In the genomic region with DNA sequence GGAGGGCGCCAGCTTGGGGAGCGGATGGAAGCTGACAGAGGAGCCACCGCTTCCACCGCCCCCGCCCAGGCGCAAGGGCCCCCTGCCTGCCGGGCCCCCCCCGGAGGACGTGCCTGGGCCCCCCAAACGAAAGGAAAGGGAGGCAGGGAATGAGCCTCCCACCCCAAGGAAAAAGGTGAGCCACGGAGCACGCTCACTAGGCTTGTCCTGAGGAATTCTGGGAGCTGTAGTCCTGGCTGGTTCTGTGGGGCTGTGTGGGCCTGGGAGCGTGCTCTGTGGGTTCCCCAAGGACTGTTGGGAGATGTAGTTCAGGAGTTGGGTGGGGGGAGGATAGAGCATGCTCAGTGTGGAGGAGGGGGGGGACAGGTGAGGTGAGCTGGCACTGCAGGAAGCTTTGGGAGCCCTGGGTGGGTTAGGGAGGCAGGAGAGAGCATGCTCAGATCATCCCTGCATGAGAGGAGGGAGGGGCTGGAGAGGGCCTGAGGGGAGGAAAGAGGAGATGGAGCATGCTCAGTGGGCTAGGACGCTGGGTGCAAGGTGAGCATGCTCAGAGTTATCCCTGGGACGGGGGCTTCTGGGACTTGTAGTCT, we compare ENCODE assay signal across 9 cellular contexts. TPM values are rescaled to one million over a fixed set of nuclear protein-coding genes. Genes with fewer than 3 reads are reported as not detected.
DNase-seq lines count a peak whose midpoint lies in the region; ATAC-seq and TF ChIP-seq lines count a peak whose summit lies in the region.
"Had no signal": no experiment of that assay in that cellular context is flagged by ENCODE, and none has a peak within 500 bp of the region (broad histone marks: within the 10 kb centered on the region; RNA-seq: fewer than 3 reads in every experiment).

No MANE protein-coding gene starts in this region.

- H3K27me3 Mint-ChIP-seq in Calu3 (ENCODE audit: unreplicated experiment): no peaks in the 10 kb centered on the region
- H3K27me3 Mint-ChIP-seq: activated naive CD4-positive, alpha-beta T cell treated with anti-CD3 and anti-CD28 coated beads, Interleukin-2, amount 50 U/mL, for 24 hours had no signal

- H3F3A ChIP-seq in OCI-LY1 (ENCODE audit: insufficient read depth, low read length): no peaks in the 10 kb centered on the region

- no peak overlapping the region for H3K27ac Mint-ChIP-seq in Calu3 (ENCODE audit: unreplicated experiment)
- H3K27ac Mint-ChIP-seq: activated naive CD4-positive, alpha-beta T cell treated with anti-CD3 and anti-CD28 coated beads, Interleukin-2, amount 50 U/mL, for 24 hours had no signal

- intact Hi-C loops in Calu3 (cut with micrococcal nuclease; ENCODE audit: unreplicated experiment): no loop called here
- intact Hi-C loops in lower leg skin (cut with DNase I; ENCODE audit: low total_unique reads): no loop called here
- intact Hi-C loops in vagina (cut with DNase I): no loop called here

- no peak for TF ChIP-seq CTCF in Calu3 (IDR thresholded peaks at IDR 0.05; ENCODE audit: unreplicated experiment)
- TF ChIP-seq CTCF in OCI-LY1 (IDR thresholded peaks at IDR 0.05; ENCODE audit: low read length): no peak
- TF ChIP-seq CTCF in lower leg skin (IDR thresholded peaks at IDR 0.05): no peak
- no peak for TF ChIP-seq CTCF in vagina (IDR thresholded peaks at IDR 0.05)

- DNase-seq in Calu3: peak; percentile 41
- peak; percentile 53 for DNase-seq in Jurkat, Clone E6-1 (ENCODE audit: low read depth, low spot score)
- DNase-seq in central memory CD4-positive, alpha-beta T cell: peak; percentile 24
- peak; percentile 68 to 90 for DNase-seq in lower leg skin (ENCODE audit: low spot score in 2 of 2)
- DNase-seq in vagina (ENCODE audit: extremely low spot score in 2 of 2): no peak
- DNase-seq in GF-D8 (lab: John Stamatoyannopoulos, UW): no peak

- TF ChIP-seq POLR2A in lower leg skin (IDR thresholded peaks at IDR 0.05) (no peak), vagina (IDR thresholded peaks at IDR 0.05) (no peak)

- H3K4me1 ChIP-seq in OCI-LY1 (ENCODE audit: insufficient read depth, low read length, severe bottlenecking) (peaks cover 22% of the 10 kb centered on the region), vagina (peaks cover 28% of the 10 kb centered on the region)

- peaks cover 39% of the 10 kb centered on the region for H3K36me3 Mint-ChIP-seq in Calu3 (ENCODE audit: insufficient read depth, unreplicated experiment)
- H3K36me3 Mint-ChIP-seq: activated naive CD4-positive, alpha-beta T cell treated with anti-CD3 and anti-CD28 coated beads, Interleukin-2, amount 50 U/mL, for 24 hours had no signal

- no peak for ATAC-seq in GM18511 (IDR thresholded peaks at IDR 0.05; ENCODE audit: unreplicated experiment)

- H3K27ac ChIP-seq in OCI-LY1 (ENCODE audit: low read depth, low read length, poor library complexity, severe bottlenecking) (peak overlapping the region; percentile 16), vagina (peak overlapping the region; percentile 59)

- H3K4me1 Mint-ChIP-seq in Calu3 (ENCODE audit: low read depth, unreplicated experiment): peaks cover 17% of the 10 kb centered on the region

- H3K4me3 ChIP-seq in Jurkat, Clone E6-1 (ENCODE audit: low read length): no peak overlapping the region
- H3K4me3 ChIP-seq in OCI-LY1 (ENCODE audit: low read depth, low read length, poor library complexity, severe bottlenecking): no peak overlapping the region
- H3K4me3 ChIP-seq in lower leg skin (ENCODE audit: low read depth, poor library complexity, severe bottlenecking): no peak overlapping the region
- no peak overlapping the region for H3K4me3 ChIP-seq in vagina

- H3K4me2 ChIP-seq in OCI-LY1 (ENCODE audit: low read length): peak overlapping the region; percentile 21; the same call in 1 of the 2 replicates

- no peaks in the 10 kb centered on the region for H3K9me3 Mint-ChIP-seq in Calu3 (ENCODE audit: low read depth, unreplicated experiment)
- H3K9me3 Mint-ChIP-seq: activated naive CD4-positive, alpha-beta T cell treated with anti-CD3 and anti-CD28 coated beads, Interleukin-2, amount 50 U/mL, for 24 hours had no signal

- H2AFZ ChIP-seq in OCI-LY1 (ENCODE audit: low read length): no peak overlapping the region

- H3K9me3 ChIP-seq in OCI-LY1 (ENCODE audit: low read length): no peaks in the 10 kb centered on the region
- H3K9me3 ChIP-seq in vagina: no peaks in the 10 kb centered on the region

- CTCF ChIA-PET in Calu3 (lab: Charles Lee): interaction anchor here (0.8 kb wide), 1 partner anchor 15 kb away, joined by 3 read pairs; no protein-coding TSS in a partner anchor

- H3K4me3 Mint-ChIP-seq in Calu3 (ENCODE audit: low read depth, unreplicated experiment): no peak overlapping the region
- H3K4me3 Mint-ChIP-seq: activated naive CD4-positive, alpha-beta T cell treated with anti-CD3 and anti-CD28 coated beads, Interleukin-2, amount 50 U/mL, for 24 hours had no signal

- no peaks in the 10 kb centered on the region for H4K20me1 ChIP-seq in OCI-LY1 (ENCODE audit: insufficient read depth, low read length)

- no peaks in the 10 kb centered on the region for H3K79me2 ChIP-seq in OCI-LY1 (ENCODE audit: insufficient read depth, low read length)

- no peaks in the 10 kb centered on the region for H3K9me2 ChIP-seq in OCI-LY1 (ENCODE audit: low read depth, low read length)

- BruUV-seq in Calu3 (replicated peaks; lab: Mats Ljungman, UMichigan): no TSS peak

- WGBS in lower leg skin, 2 donors: 28 to 45% methylated on average over 9 to 12 of the region's 15 CpGs

- H3K27me3 ChIP-seq in OCI-LY1 (ENCODE audit: insufficient read depth, low read length) (no peaks in the 10 kb centered on the region), vagina (no peaks in the 10 kb centered on the region)

- H3K36me3 ChIP-seq in OCI-LY1 (ENCODE audit: insufficient read depth, low read length) (peaks cover 28% of the 10 kb centered on the region; the same call in 1 of the 2 replicates), vagina (peaks cover 3 to 8% of the 10 kb centered on the region in 2 donors)

- H3K9ac ChIP-seq in OCI-LY1 (ENCODE audit: low read length): no peak overlapping the region; the same call in 1 of the 2 replicates

RNA-seq across cellular contexts. Expression of a gene that starts 4.5 kb away (rescaled TPM):
- total RNA-seq in Calu3 (2022): 43.2 and 45.7 TPM in 2 replicates
- 24.0 TPM for polyA plus RNA-seq in Jurkat, Clone E6-1 (2012; ENCODE audit: insufficient read depth, insufficient read length)
- 10 to 100 TPM; 17.7 to 25.1 (median 22.1) TPM for total RNA-seq in lower leg skin
- total RNA-seq in vagina: 21.4 TPM

RNA-seq across cellular contexts. Expression of a gene that starts 21.0 kb away (rescaled TPM):
- total RNA-seq in Calu3 (2022): 14.7 and 15.4 TPM in 2 replicates
- polyA plus RNA-seq in Jurkat, Clone E6-1 (2012; ENCODE audit: insufficient read depth, insufficient read length): not detected
- 10 to 100 TPM; 22.9 to 37.7 (median 34.6) TPM for total RNA-seq in lower leg skin
- total RNA-seq in vagina: 27.0 TPM

RNA-seq across cellular contexts. Expression of a gene that starts 29.7 kb away (rescaled TPM):
- 28.8 and 30.5 TPM in 2 replicates for total RNA-seq in Calu3 (2022)
- polyA plus RNA-seq in Jurkat, Clone E6-1 (2012; ENCODE audit: insufficient read depth, insufficient read length): 18.2 TPM
- total RNA-seq in lower leg skin: 10 to 100 TPM in 3 of 4 donors, 1 to 10 TPM in 1; 9.2 to 22.4 (median 10.7) TPM
- 10.6 TPM for total RNA-seq in vagina

RNA-seq across cellular contexts. Expression of a gene that starts 31.5 kb away (rescaled TPM):
- total RNA-seq in Calu3 (2022) (1.9 and 2.3 TPM in 2 replicates), lower leg skin (1 to 10 TPM in 2 of 4 donors, under 1 TPM in 1, not detected in 1; 0.80 to 3.0 (median 2.5) TPM), vagina (3.2 TPM)
- not detected for polyA plus RNA-seq in Jurkat, Clone E6-1 (2012; ENCODE audit: insufficient read depth, insufficient read length)

RNA-seq across cellular contexts. Expression of a gene that starts 34.0 kb away (rescaled TPM):
- total RNA-seq in Calu3 (2022): 22.5 and 26.6 TPM in 2 replicates
- 29.0 TPM for polyA plus RNA-seq in Jurkat, Clone E6-1 (2012; ENCODE audit: insufficient read depth, insufficient read length)
- 10 to 100 TPM; 43.1 to 79.1 (median 63.0) TPM for total RNA-seq in lower leg skin
- total RNA-seq in vagina: 38.1 TPM

Comparison
In these comparisons a context has a peak if more than half of its experiments do, and no peak if none do; other contexts are left out.
1. DNase-seq: peak in Calu3 (single experiment), Jurkat, Clone E6-1 (single experiment), central memory CD4-positive, alpha-beta T cell (single experiment) and lower leg skin (2 of 2); none in vagina (0 of 2) and GF-D8 (single experiment).